In the genomic region with DNA sequence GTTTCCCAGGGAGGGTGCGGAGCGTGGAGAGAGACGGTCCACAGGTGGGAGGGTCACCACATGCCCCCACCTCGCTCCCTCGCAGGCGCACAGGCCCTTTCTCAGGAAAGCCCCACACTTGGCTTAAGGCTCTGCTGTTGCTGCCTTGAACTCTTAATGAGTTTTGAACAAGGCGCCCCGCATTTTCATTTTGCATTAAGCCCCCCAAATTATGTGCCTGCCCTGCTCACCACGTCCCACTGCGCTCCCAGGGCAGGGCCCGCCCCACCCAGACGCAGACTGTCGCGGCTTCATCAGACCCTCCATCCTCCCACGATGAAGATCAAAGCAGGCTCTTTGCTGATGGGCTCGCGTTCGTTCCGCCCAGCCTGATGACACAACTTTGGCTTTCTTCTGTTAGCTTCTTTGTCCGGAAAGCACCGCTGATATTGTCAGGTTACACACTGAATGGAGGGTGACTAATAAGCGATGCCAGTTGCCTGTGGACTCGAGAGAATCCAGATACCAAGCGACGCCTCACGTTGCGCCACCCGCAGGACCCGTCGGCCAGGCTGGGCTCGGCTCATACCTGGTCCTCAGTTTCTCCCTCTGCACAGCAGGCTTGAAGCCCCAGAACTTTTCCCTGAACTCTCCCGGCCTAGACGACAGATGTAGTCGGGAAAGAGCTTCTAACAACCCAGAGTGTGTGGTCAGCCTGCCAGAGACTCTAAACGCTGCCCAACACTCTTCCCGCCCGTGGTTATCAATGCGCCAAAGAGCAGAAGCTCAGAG, we compare ENCODE assay signal across 16 cellular contexts. TPM values are rescaled to one million over a fixed set of nuclear protein-coding genes. Genes with fewer than 3 reads are reported as not detected.
DNase-seq lines count a peak whose midpoint lies in the region; ATAC-seq and TF ChIP-seq lines count a peak whose summit lies in the region.
"Had no signal": no experiment of that assay in that cellular context is flagged by ENCODE, and none has a peak within 500 bp of the region (broad histone marks: within the 10 kb centered on the region; RNA-seq: fewer than 3 reads in every experiment).

No MANE protein-coding gene starts in this region.

- DNase-seq in HT-29 (ENCODE audit: low spot score) (peak; percentile 35), MCF 10A (ENCODE audit: unreplicated experiment) (peak; percentile 74), right cardiac atrium (peak in 1 of 3 donors; percentile 74), sciatic nerve (ENCODE audit: low spot score) (peak; percentile 59), HUDEP-2 (lab: John Stamatoyannopoulos, UW; ENCODE audit: unreplicated experiment in 76 of 76) (no peak), SHP77 treated with DMSO at 0.1 percent for 48 hours (lab: John Stamatoyannopoulos, UW) (no peak), NCI-H1930 (lab: John Stamatoyannopoulos, UW) (no peak), glomerular visceral epithelial cell (ENCODE audit: extremely low spot score) (no peak)
- DNase-seq: naive B cell, NCI-H446 had no signal

- POLR2A ChIA-PET in MCF 10A (lab: Yijun Ruan, JAX): interaction anchor here (0.6 to 4.0 kb wide), 17 partner anchors 8 to 89 kb away, joined by 3 to 34 read pairs (median 3); partner anchors contain the start of gene CALML3

- no peaks in the 10 kb centered on the region for H3K36me3 Mint-ChIP-seq in MCF 10A (ENCODE audit: insufficient read depth, unreplicated experiment)
- H3K36me3 Mint-ChIP-seq: naive B cell had no signal

- ATAC-seq in right cardiac atrium (peak; percentile 50 to 52), sciatic nerve (peak; percentile 42)

- intact Hi-C loops in MCF 10A (cut with micrococcal nuclease) (no loop called here), right cardiac atrium (cut with DNase I) (no loop called here), sciatic nerve (cut with DNase I) (no loop called here)

- H3K27ac Mint-ChIP-seq in MCF 10A (ENCODE audit: low read depth, unreplicated experiment): no peak overlapping the region

- 76% methylated on average over 38 of the region's 38 CpGs for WGBS in right cardiac atrium

- H3K9me3 ChIP-seq in right cardiac atrium (ENCODE audit: control insufficient read depth, low read length): no peaks in the 10 kb centered on the region
- H3K9me3 ChIP-seq: Caco-2 had no signal

- TF ChIP-seq CTCF in MCF 10A (IDR thresholded peaks at IDR 0.05; ENCODE audit: unreplicated experiment): no peak

- CTCF ChIA-PET in MCF 10A (lab: Yijun Ruan, JAX): interaction anchor here (0.7 to 0.8 kb wide), 2 partner anchors 92 to 117 kb away, joined by 3 read pairs; no protein-coding TSS in a partner anchor

- peaks cover 29% of the 10 kb centered on the region for H3K4me1 Mint-ChIP-seq in MCF 10A (ENCODE audit: insufficient read depth, unreplicated experiment)

- no peak overlapping the region for H3K4me3 ChIP-seq in right cardiac atrium (ENCODE audit: low read length)

- BruUV-seq in MCF 10A (replicated peaks; lab: Mats Ljungman, UMichigan): no TSS peak

- H3K4me1 ChIP-seq in right cardiac atrium (ENCODE audit: control insufficient read depth, insufficient read depth, low read length): no peaks in the 10 kb centered on the region

- H3K4me3 Mint-ChIP-seq in MCF 10A (ENCODE audit: unreplicated experiment): peak overlapping the region; percentile 33
- H3K4me3 Mint-ChIP-seq: naive B cell had no signal

- no peaks in the 10 kb centered on the region for H3K27me3 ChIP-seq in right cardiac atrium (ENCODE audit: control insufficient read depth, insufficient read depth)

- H3K27me3 Mint-ChIP-seq in MCF 10A (ENCODE audit: insufficient read depth, unreplicated experiment): no peaks in the 10 kb centered on the region

- peaks cover 8% of the 10 kb centered on the region for H3K9me3 Mint-ChIP-seq in MCF 10A (ENCODE audit: unreplicated experiment)
- H3K9me3 Mint-ChIP-seq: naive B cell had no signal

- no peak overlapping the region for H3K27ac ChIP-seq in right cardiac atrium (ENCODE audit: low read length)

RNA-seq across cellular contexts. Expression of gene CALML3, which starts 9.5 kb away (rescaled TPM):
- total RNA-seq in HT-29 (2014; rRNA removed; shearing (Covaris generic)): not detected in 2 replicates
- 0.25 and 0.75 TPM in 2 replicates for total RNA-seq in MCF 10A (2022)
- not detected for total RNA-seq in right cardiac atrium
- not detected for polyA plus RNA-seq in right cardiac atrium
- total RNA-seq in sciatic nerve: not detected
- total RNA-seq: dermis microvascular lymphatic vessel endothelial cell, fibroblast of villous mesenchyme, H1, OCI-LY7 had no signal
- polyA plus RNA-seq: AG04450, H1 had no signal

RNA-seq across cellular contexts. Expression of gene CALML5, which starts 34.9 kb away (rescaled TPM):
- 0.71 and 1.7 TPM in 2 replicates for total RNA-seq in HT-29 (2014; rRNA removed; shearing (Covaris generic))
- not detected in 2 replicates for total RNA-seq in MCF 10A (2022)
- total RNA-seq in right cardiac atrium: not detected
- not detected for polyA plus RNA-seq in right cardiac atrium
- not detected for total RNA-seq in sciatic nerve
- total RNA-seq: Caco-2, dermis microvascular lymphatic vessel endothelial cell, fibroblast of villous mesenchyme, H1, OCI-LY7 had no signal
- polyA plus RNA-seq: AG04450, H1 had no signal

Comparison
In these comparisons a context has a peak if more than half of its experiments do, and no peak if none do; other contexts are left out.
1. DNase-seq: peak in HT-29 (single experiment), MCF 10A (single experiment) and sciatic nerve (single experiment); none in HUDEP-2 (0 of 76), SHP77 treated with DMSO at 0.1 percent for 48 hours (single experiment), NCI-H1930 (0 of 2) and glomerular visceral epithelial cell (single experiment).